In genomic region chr12:115823635-115824034, GRCh38 we compare ENCODE assay signal across 23 cellular contexts.
"Had no signal": no experiment of that assay in that cellular context is flagged by ENCODE, and none has a peak within 500 bp of the region (broad histone marks: within the 10 kb centered on the region; RNA-seq: fewer than 3 reads in every experiment).

No MANE protein-coding gene starts in this region.

- H3K4me1 ChIP-seq: esophagus muscularis mucosa, foreskin keratinocyte, tibial nerve, vagina had no signal

- H3K36me3 ChIP-seq: esophagus muscularis mucosa, heart left ventricle, tibial nerve, vagina had no signal

- H3K4me3 ChIP-seq: esophagus muscularis mucosa, heart left ventricle, tibial nerve, vagina had no signal

- H3K27me3 ChIP-seq: foreskin keratinocyte, heart left ventricle, tibial nerve, vagina had no signal

- H3K9me3 ChIP-seq: vagina had no signal

- DNase-seq: activated CD4-positive, alpha-beta memory T cell treated with anti-CD3 and anti-CD28 coated beads, Interleukin-2, amount 10 ng/mL, durations not matched to agents 7 days and 5 days; activated CD4-positive, alpha-beta T cell treated with anti-CD3 and anti-CD28 coated beads for 1 hour; activated CD4-positive, alpha-beta T cell treated with anti-CD3 and anti-CD28 coated beads, Interleukin-2, amount 10 ng/mL, durations not matched to agents 7 days and 5 days; activated CD8-positive, alpha-beta memory T cell treated with anti-CD3 and anti-CD28 coated beads, Interleukin-2, amount 50 U/mL, for 48 hours; activated naive CD8-positive, alpha-beta T cell treated with anti-CD3 and anti-CD28 coated beads, Interleukin-2, amount 50 U/mL, for 24 hours; activated T-cell treated with anti-CD3 and anti-CD28 coated beads, Interleukin-2, amount 50 U/mL, for 24 hours; anterior cingulate cortex; dermis blood vessel endothelial cell; effector CD4-positive, alpha-beta T cell; foreskin keratinocyte; heart left ventricle; left ventricle myocardium superior; mammary epithelial cell; midbrain; naive thymus-derived CD8-positive, alpha-beta T cell; right cardiac atrium; stimulated activated naive CD4-positive, alpha-beta T cell; T-helper 17 cell; T1000 had no signal

- H3K27ac ChIP-seq: esophagus muscularis mucosa, foreskin keratinocyte, heart left ventricle, tibial nerve, vagina had no signal

- ATAC-seq: activated naive CD8-positive, alpha-beta T cell treated with anti-CD3 and anti-CD28 coated beads, Interleukin-2, amount 50 U/mL, for 24 hours; activated T-helper 17 cell treated with anti-CD3 and anti-CD28 coated beads, Interleukin-2, amount 50 U/mL, for 72 hours; foreskin keratinocyte; heart left ventricle; left ventricle myocardium superior; naive thymus-derived CD8-positive, alpha-beta T cell; right cardiac atrium; T-helper 17 cell had no signal
